1 cellular context compared by ENCODE assay signal in genomic region chr1:171902527-171902926, GRCh38.
TF ChIP-seq lines count a peak whose summit lies in the region.

No MANE protein-coding gene starts in this region.

TF ChIP-seq in neural cell, 6 proteins besides CTCF, POLR2A, EP300 and RAD21 (continued from another document):
- no peak for TF ChIP-seq SMC3 (conservative IDR thresholded peaks at IDR 0.05; ENCODE audit: poor library complexity)
